Comparison of ENCODE assay signal across 8 cellular contexts in the genomic region with DNA sequence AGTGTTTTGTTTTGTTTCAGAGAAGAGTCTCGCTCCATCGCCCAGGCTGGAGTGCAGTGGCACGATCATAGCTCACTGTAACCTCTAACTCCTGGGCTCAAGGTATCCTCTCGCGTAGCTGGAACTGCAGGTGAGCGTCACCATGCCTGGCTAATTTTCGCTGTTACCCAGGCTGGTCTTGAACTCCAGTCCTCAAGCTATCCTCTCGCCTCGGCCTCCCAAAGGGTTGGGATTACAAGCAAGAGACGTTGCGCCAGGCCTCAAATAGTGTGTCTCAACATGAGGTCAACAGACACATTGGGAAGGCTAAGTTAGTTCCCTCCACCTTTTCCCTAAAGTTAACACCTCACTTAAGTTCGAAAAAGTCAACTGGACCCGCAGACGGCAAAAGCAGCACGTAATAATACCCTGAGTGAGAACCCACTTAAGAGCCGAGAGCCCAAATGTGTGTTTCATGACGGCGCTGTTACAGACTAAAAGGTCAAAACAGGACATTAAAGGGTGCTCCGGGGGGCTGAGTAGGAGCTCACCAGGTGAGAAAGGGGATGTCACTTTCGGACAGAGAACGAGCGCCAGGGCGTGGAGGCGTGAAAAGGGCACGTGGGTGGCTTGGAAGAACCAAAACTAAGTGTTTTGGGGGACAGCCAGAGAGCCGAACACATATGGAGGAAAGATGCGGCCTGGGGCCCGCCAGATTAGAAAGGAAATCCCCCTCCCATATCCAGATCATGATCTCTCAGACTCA. TPM values are rescaled to one million over a fixed set of nuclear protein-coding genes. Genes with fewer than 3 reads are reported as not detected.
A peak's percentile ranks its signal among the peaks of the same experiment; 100 is the strongest.
DNase-seq lines count a peak whose midpoint lies in the region; ATAC-seq and TF ChIP-seq lines count a peak whose summit lies in the region.

No MANE protein-coding gene starts in this region.

- H3K4me1 ChIP-seq in left lung: peaks cover 26 to 74% of the 10 kb centered on the region in 2 donors

- peak; percentile 32 to 53 for DNase-seq in activated CD8-positive, alpha-beta memory T cell treated with anti-CD3 and anti-CD28 coated beads for 4 hours (ENCODE audit: low read depth in 2 of 2)
- no peak for DNase-seq in activated CD8-positive, alpha-beta memory T cell treated with anti-CD3 and anti-CD28 coated beads, Interleukin-2, amount 50 U/mL, for 48 hours
- no peak for DNase-seq in HFF-Myc (ENCODE audit: extremely low read depth, low read depth)
- peak; percentile 79 for DNase-seq in NCI-H146 (lab: John Stamatoyannopoulos, UW)
- no peak for DNase-seq in brain microvascular endothelial cell
- DNase-seq in left lung: no peak
- peak; percentile 72 for DNase-seq in stimulated activated naive CD4-positive, alpha-beta T cell treated with Interleukin-2 at 50 U/mL for 16 hours (lab: John Stamatoyannopoulos, UW)
- no peak for DNase-seq in iPS-NIHi7 (ENCODE audit: extremely low spot score)

- no peak for TF ChIP-seq CTCF in HFF-Myc (IDR thresholded peaks at IDR 0.05; ENCODE audit: low read depth, low read length, missing control alignments)
- TF ChIP-seq CTCF in brain microvascular endothelial cell (IDR thresholded peaks at IDR 0.05; ENCODE audit: low read depth, low read length, missing control alignments): no peak
- no peak for TF ChIP-seq CTCF in left lung (IDR thresholded peaks at IDR 0.05)

- no peaks in the 10 kb centered on the region for H3K27me3 ChIP-seq in brain microvascular endothelial cell (replicated peaks)
- H3K27me3 ChIP-seq in left lung: no peaks in the 10 kb centered on the region

- no peaks in the 10 kb centered on the region for H3K9me3 ChIP-seq in left lung

- peak overlapping the region; percentile 74 for H3K27ac ChIP-seq in brain microvascular endothelial cell
- peak overlapping the region; percentile 95 to 97 for H3K27ac ChIP-seq in left lung

- intact Hi-C loops in left lung (cut with DNase I): no loop called here

- in situ Hi-C loops in brain microvascular endothelial cell (cut with HindIII; ENCODE audit: low pct_ligation_motif_present, low sequenced_read_pairs): no loop called here

- H3K4me3 ChIP-seq in HFF-Myc (replicated peaks; ENCODE audit: low read depth, low read length): peak overlapping the region; percentile 82
- peak overlapping the region; percentile 78 for H3K4me3 ChIP-seq in brain microvascular endothelial cell (ENCODE audit: low read depth, low read length)
- peak overlapping the region; percentile 96 to 98 for H3K4me3 ChIP-seq in left lung

- ATAC-seq in left lung: peak; percentile 61

- H3K36me3 ChIP-seq in brain microvascular endothelial cell (replicated peaks) (no peaks in the 10 kb centered on the region), left lung (peaks cover 0 to 11% of the 10 kb centered on the region in 2 donors)

RNA-seq across cellular contexts. Expression of gene TTI1, which starts 0.5 kb away (rescaled TPM):
- total RNA-seq in left lung: 10 to 100 TPM; 16.9 to 19.4 TPM

RNA-seq across cellular contexts. Expression of gene RPRD1B, which starts 0.8 kb away (rescaled TPM):
- total RNA-seq in left lung: 10 to 100 TPM; 25.7 to 28.1 TPM

Comparison
In these comparisons a context has a peak if more than half of its experiments do, and no peak if none do; other contexts are left out.
1. DNase-seq: peak in activated CD8-positive, alpha-beta memory T cell treated with anti-CD3 and anti-CD28 coated beads for 4 hours (2 of 2), NCI-H146 (single experiment) and stimulated activated naive CD4-positive, alpha-beta T cell treated with Interleukin-2 at 50 U/mL for 16 hours (single experiment); none in activated CD8-positive, alpha-beta memory T cell treated with anti-CD3 and anti-CD28 coated beads, Interleukin-2, amount 50 U/mL, for 48 hours (single experiment), HFF-Myc (single experiment), brain microvascular endothelial cell (single experiment), left lung (0 of 2) and iPS-NIHi7 (single experiment).
2. Peak in every context shown above with its lines, with median percentiles within 50 percentile points of each other: H3K4me3 ChIP-seq.